In genomic region chrX:96919672-96920071, GRCh38 we compare ENCODE assay signal across 1 cellular context.
TF ChIP-seq lines count a peak whose summit lies in the region.

No MANE protein-coding gene starts in this region.

TF ChIP-seq in HEK293, 187 proteins besides CTCF, POLR2A, EP300 and RAD21 (continued from another document):
- TF ChIP-seq ZNF202 (tag by site-specific recombination; IDR thresholded peaks at IDR 0.05; ENCODE audit: borderline replicate concordance) (0 out of 2 replicates have a peak, but pooled peaks have one; percentile 39), ZNF529 (tag by site-specific recombination; IDR thresholded peaks at IDR 0.05; ENCODE audit: insufficient replicate concordance) (peak; percentile 51), ZNF510 (tag by site-specific recombination; IDR thresholded peaks at IDR 0.05; ENCODE audit: insufficient replicate concordance) (peak; percentile 69), ZNF518A (tag by site-specific recombination; conservative IDR thresholded peaks at IDR 0.05; ENCODE audit: low read depth) (peak; percentile 75), ZNF623 (tag by site-specific recombination; IDR thresholded peaks at IDR 0.05) (peak; percentile 61), ZNF266 (tag by site-specific recombination; IDR thresholded peaks at IDR 0.05; ENCODE audit: low read depth) (peak; percentile 54; the same call in 1 of the 2 replicates), ZNF214 (tag by site-specific recombination; IDR thresholded peaks at IDR 0.05; ENCODE audit: borderline replicate concordance) (no peak), ZNF558 (tag by site-specific recombination; IDR thresholded peaks at IDR 0.05) (0 out of 2 replicates have a peak, but pooled peaks have one; percentile 32), ZBTB11 (tag by site-specific recombination; conservative IDR thresholded peaks at IDR 0.05; ENCODE audit: low read depth) (peak; percentile 67), ZBTB6 (tag by site-specific recombination; IDR thresholded peaks at IDR 0.05) (no peak), ZNF426 (tag by site-specific recombination; IDR thresholded peaks at IDR 0.05) (peak; percentile 83), ZNF302 (tag by site-specific recombination; IDR thresholded peaks at IDR 0.05; ENCODE audit: low read depth) (no peak), MZF1 (tag by site-specific recombination; IDR thresholded peaks at IDR 0.05; ENCODE audit: borderline replicate concordance) (no peak)
